In the genomic region with DNA sequence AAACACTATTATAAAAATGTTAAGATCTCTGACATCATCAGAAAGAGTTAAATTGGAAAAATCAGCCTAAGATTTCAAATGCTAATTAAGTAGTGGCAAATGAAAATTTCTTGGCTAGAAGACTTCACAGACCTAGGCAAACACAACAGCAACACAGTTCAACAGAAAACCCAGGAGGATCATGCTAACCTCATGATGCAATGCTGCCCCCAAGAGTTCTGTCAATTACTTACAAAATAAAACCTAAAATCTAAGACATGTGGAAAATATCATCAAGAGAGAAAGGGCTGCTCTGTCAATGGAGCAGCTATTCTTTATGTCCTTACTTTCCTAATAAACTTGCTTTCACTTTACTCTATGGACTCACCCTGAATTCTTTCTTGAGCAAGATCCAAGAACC, we compare ENCODE assay signal across 8 cellular contexts. TPM values are rescaled to one million over a fixed set of nuclear protein-coding genes. Genes with fewer than 3 reads are reported as not detected.
DNase-seq lines count a peak whose midpoint lies in the region; ATAC-seq and TF ChIP-seq lines count a peak whose summit lies in the region.

No MANE protein-coding gene starts in this region.

- H3K36me3 ChIP-seq in OCI-LY3 (replicated peaks; ENCODE audit: low read depth, low read length) = no peaks in the 10 kb centered on the region

- H3K27me3 ChIP-seq in OCI-LY3 (ENCODE audit: low read depth, low read length) = no peaks in the 10 kb centered on the region

- H3K4me3 ChIP-seq in OCI-LY3 (ENCODE audit: low read length) = no peak overlapping the region

- no peak overlapping the region for H3K9ac ChIP-seq in OCI-LY3 (ENCODE audit: low read length)

- H3K27ac ChIP-seq in OCI-LY3 (ENCODE audit: low read length) = no peak overlapping the region

- H3K4me3 Mint-ChIP-seq in activated T-helper 17 cell treated with anti-CD3 and anti-CD28 coated beads, Interleukin-2, amount 50 U/mL, for 72 hours = no peak overlapping the region
- H3K4me3 Mint-ChIP-seq in stimulated activated memory B cell treated with anti-CD40 and anti-IgM and Interleukin-4, amounts not matched to agents 10 μg/mL and 1 μg/mL and 100 μg/mL, for 72 hours = no peak overlapping the region

- no peak for ATAC-seq in activated T-helper 17 cell treated with anti-CD3 and anti-CD28 coated beads, Interleukin-2, amount 50 U/mL, for 72 hours (replicated peaks)
- ATAC-seq in stimulated activated memory B cell treated with anti-CD40 and anti-IgM and Interleukin-4, amounts not matched to agents 10 μg/mL and 1 μg/mL and 100 μg/mL, for 72 hours = no peak
- no peak for ATAC-seq in HG02852 (IDR thresholded peaks at IDR 0.05; ENCODE audit: unreplicated experiment)

- H3K79me2 ChIP-seq in OCI-LY3 (ENCODE audit: low read length) = no peaks in the 10 kb centered on the region

- H3K36me3 Mint-ChIP-seq in activated T-helper 17 cell treated with anti-CD3 and anti-CD28 coated beads, Interleukin-2, amount 50 U/mL, for 72 hours (ENCODE audit: low read depth) = peaks cover 8% of the 10 kb centered on the region
- peaks cover 21% of the 10 kb centered on the region for H3K36me3 Mint-ChIP-seq in stimulated activated memory B cell treated with anti-CD40 and anti-IgM and Interleukin-4, amounts not matched to agents 10 μg/mL and 1 μg/mL and 100 μg/mL, for 72 hours

- no peak overlapping the region for H3K27ac Mint-ChIP-seq in activated T-helper 17 cell treated with anti-CD3 and anti-CD28 coated beads, Interleukin-2, amount 50 U/mL, for 72 hours
- no peak overlapping the region for H3K27ac Mint-ChIP-seq in stimulated activated memory B cell treated with anti-CD40 and anti-IgM and Interleukin-4, amounts not matched to agents 10 μg/mL and 1 μg/mL and 100 μg/mL, for 72 hours

- DNase-seq in AG20443 (ENCODE audit: low spot score) (peak; percentile 56), cerebellar cortex (ENCODE audit: low spot score) (peak; percentile 50), middle frontal gyrus (ENCODE audit: extremely low spot score, low spot score) (peak; percentile 3)

- no peaks in the 10 kb centered on the region for H3K9me3 Mint-ChIP-seq in activated T-helper 17 cell treated with anti-CD3 and anti-CD28 coated beads, Interleukin-2, amount 50 U/mL, for 72 hours
- no peaks in the 10 kb centered on the region for H3K9me3 Mint-ChIP-seq in stimulated activated memory B cell treated with anti-CD40 and anti-IgM and Interleukin-4, amounts not matched to agents 10 μg/mL and 1 μg/mL and 100 μg/mL, for 72 hours

- no peaks in the 10 kb centered on the region for H3K9me3 ChIP-seq in OCI-LY3 (ENCODE audit: insufficient read depth, low read length)

- no peak overlapping the region for H2AFZ ChIP-seq in OCI-LY3 (ENCODE audit: low read depth, low read length)

- H4K20me1 ChIP-seq in OCI-LY3 (ENCODE audit: insufficient read depth, low read length) = no peaks in the 10 kb centered on the region

- H3K4me2 ChIP-seq in OCI-LY3 (ENCODE audit: low read length) = no peak overlapping the region

- H3K4me1 Mint-ChIP-seq in activated T-helper 17 cell treated with anti-CD3 and anti-CD28 coated beads, Interleukin-2, amount 50 U/mL, for 72 hours = no peaks in the 10 kb centered on the region
- no peaks in the 10 kb centered on the region for H3K4me1 Mint-ChIP-seq in stimulated activated memory B cell treated with anti-CD40 and anti-IgM and Interleukin-4, amounts not matched to agents 10 μg/mL and 1 μg/mL and 100 μg/mL, for 72 hours

- TF ChIP-seq CTCF in GM12873 (IDR thresholded peaks at IDR 0.05; ENCODE audit: insufficient read depth, low read depth, low read length, missing control alignments) (peak; percentile 37), OCI-LY3 (IDR thresholded peaks at IDR 0.05; ENCODE audit: low read depth, low read length) (peak; percentile 43)

- H3K4me1 ChIP-seq in OCI-LY3 (ENCODE audit: low read length) = no peaks in the 10 kb centered on the region

- H3K27me3 Mint-ChIP-seq in activated T-helper 17 cell treated with anti-CD3 and anti-CD28 coated beads, Interleukin-2, amount 50 U/mL, for 72 hours = no peaks in the 10 kb centered on the region
- H3K27me3 Mint-ChIP-seq in stimulated activated memory B cell treated with anti-CD40 and anti-IgM and Interleukin-4, amounts not matched to agents 10 μg/mL and 1 μg/mL and 100 μg/mL, for 72 hours = no peaks in the 10 kb centered on the region

RNA-seq across cellular contexts. Expression of gene S100G, which starts 21.0 kb away (rescaled TPM):
- total RNA-seq in activated T-helper 17 cell treated with anti-CD3 and anti-CD28 coated beads, Interleukin-2, amount 50 U/mL, for 72 hours = not detected

RNA-seq across cellular contexts. Expression of gene CTPS2, which starts 41.5 kb away (rescaled TPM):
- 1 to 10 TPM; 2.0 to 3.3 TPM for total RNA-seq in activated T-helper 17 cell treated with anti-CD3 and anti-CD28 coated beads, Interleukin-2, amount 50 U/mL, for 72 hours

RNA-seq across cellular contexts. Expression of gene SYAP1, which starts 48.4 kb away (rescaled TPM):
- total RNA-seq in activated T-helper 17 cell treated with anti-CD3 and anti-CD28 coated beads, Interleukin-2, amount 50 U/mL, for 72 hours = 10 to 100 TPM; 14.7 to 17.3 TPM

Comparison
In these comparisons a context has a peak if more than half of its experiments do, and no peak if none do; other contexts are left out.
1. DNase-seq: peak in every context shown above with its lines; median percentile 56 in AG20443; 50 in cerebellar cortex; 3 in middle frontal gyrus.